ENCODE assay signal across 14 cellular contexts in genomic region chr3:31170932-31171670, GRCh38.
DNase-seq lines count a peak whose midpoint lies in the region; ATAC-seq and TF ChIP-seq lines count a peak whose summit lies in the region.
"Had no signal": no experiment of that assay in that cellular context is flagged by ENCODE, and none has a peak within 500 bp of the region (broad histone marks: within the 10 kb centered on the region; RNA-seq: fewer than 3 reads in every experiment).

No MANE protein-coding gene starts in this region.

- H3K9ac ChIP-seq in IMR-90 (ENCODE audit: low read depth, low read length) = no peak overlapping the region
- H3K9ac ChIP-seq: neural progenitor cell had no signal

- H3K23ac ChIP-seq in IMR-90 (ENCODE audit: low read depth, low read length) = peak overlapping the region; percentile 11

- intact Hi-C loops in IMR-90 (cut with micrococcal nuclease) = no loop called here

- peak overlapping the region; percentile 14 for H4K5ac ChIP-seq in IMR-90 (ENCODE audit: low read depth, low read length)

- in situ Hi-C loops in IMR-90 (cut with MboI; ENCODE audit: low sequenced_read_pairs) = no loop called here

- POLR2A ChIA-PET in IMR-90 (lab: Charles Lee; ENCODE audit: unreplicated experiment) = no interaction called here

- H2BK15ac ChIP-seq in IMR-90 (ENCODE audit: low read depth, low read length) = peak overlapping the region; percentile 28; the same call in 2 of the 3 replicates

- no peaks in the 10 kb centered on the region for H3K9me1 ChIP-seq in IMR-90 (ENCODE audit: insufficient read depth, low read length)

- H3K56ac ChIP-seq in IMR-90 (ENCODE audit: extremely low read depth, insufficient read depth, low read length) = peak overlapping the region; percentile 60; the same call in 1 of the 2 replicates

- peak overlapping the region; percentile 73 for H3K4ac ChIP-seq in IMR-90 (ENCODE audit: low read depth, low read length)

- H2BK20ac ChIP-seq in IMR-90 (ENCODE audit: low read depth, low read length) = peak overlapping the region; percentile 79

- peak overlapping the region; percentile 89 for H2BK5ac ChIP-seq in IMR-90 (ENCODE audit: low read depth, low read length, poor library complexity, severe bottlenecking)

- H4K91ac ChIP-seq in IMR-90 (ENCODE audit: insufficient read depth, low read depth, low read length) = peak overlapping the region; percentile 81

- no peak overlapping the region; the same call in 1 of the 2 replicates for H2AK5ac ChIP-seq in IMR-90 (ENCODE audit: low read depth, low read length)

- no peak for TF ChIP-seq RAD21 in IMR-90 (IDR thresholded peaks at IDR 0.05; ENCODE audit: low read length)

- no peaks in the 10 kb centered on the region for H3K9me3 ChIP-seq in IMR-90 (ENCODE audit: control insufficient read depth, insufficient read depth, low read length)
- H3K9me3 ChIP-seq: suprapubic skin had no signal

- no peak for TF ChIP-seq POLR2A in IMR-90 (IDR thresholded peaks at IDR 0.05; ENCODE audit: low read depth, low read length)

- BruUV-seq in IMR-90 (replicated peaks; lab: Mats Ljungman, UMichigan) = no TSS peak

- TF ChIP-seq CTCF in AG09309 (IDR thresholded peaks at IDR 0.05; ENCODE audit: control insufficient read depth, insufficient read depth, low read depth, low read length, missing control alignments) (no peak), IMR-90 (conservative IDR thresholded peaks at IDR 0.05; ENCODE audit: low read depth, low read length) (no peak)

- DNase-seq in AG09309 (ENCODE audit: low read depth) (peak; percentile 98), IMR-90 (peak; percentile 91), dermis blood vessel endothelial cell (peak; percentile 17), myocyte (ENCODE audit: low read depth) (peak; percentile 78), NCI-H1417 (lab: John Stamatoyannopoulos, UW) (no peak), NCI-H1048 (lab: John Stamatoyannopoulos, UW) (no peak)
- DNase-seq: CD8-positive, alpha-beta T cell; cortex of kidney; NCI-H2227 treated with DMSO at 0.1 percent for 48 hours had no signal

- no peaks in the 10 kb centered on the region for H3K27me3 ChIP-seq in IMR-90 (ENCODE audit: control insufficient read depth, insufficient read depth, low read length)
- H3K27me3 ChIP-seq: neural progenitor cell, suprapubic skin had no signal

- H2BK120ac ChIP-seq in IMR-90 (ENCODE audit: low read depth, low read length) = peak overlapping the region; percentile 83

- no peaks in the 10 kb centered on the region for H3K79me1 ChIP-seq in IMR-90 (ENCODE audit: low read depth in 1 of 2, low read length in 2 of 2)

- H4K20me1 ChIP-seq in IMR-90 (ENCODE audit: insufficient read depth, low read length) = no peaks in the 10 kb centered on the region

- peak overlapping the region; percentile 77; the same call in 1 of the 2 replicates for H3K14ac ChIP-seq in IMR-90 (replicated peaks; ENCODE audit: low read depth, low read length)

- H4K8ac ChIP-seq in IMR-90 (ENCODE audit: low read depth in 2 of 2, low read length in 2 of 2) = peak overlapping the region; percentile 15 to 66

- no CpG with 5 or more reads among the region's 2 CpGs for WGBS in IMR-90 (ENCODE audit: extremely low coverage in 2 of 2, insufficient read length in 1 of 2), 2 experiments

- dilution Hi-C loops in IMR-90 (cut with HindIII; ENCODE audit: low sequenced_read_pairs, unreplicated experiment) = no loop called here

- H3K36me3 ChIP-seq in IMR-90 (ENCODE audit: control insufficient read depth, insufficient read depth, low read length) = no peaks in the 10 kb centered on the region
- H3K36me3 ChIP-seq: neural progenitor cell, suprapubic skin had no signal

- H3K4me3 ChIP-seq in AG09309 (ENCODE audit: control insufficient read depth, low read depth, low read length) (no peak overlapping the region), IMR-90 (ENCODE audit: insufficient read depth, low read depth, low read length) (no peak overlapping the region)
- H3K4me3 ChIP-seq: K562, neural progenitor cell, suprapubic skin had no signal

- peak overlapping the region; percentile 49; the same call in 1 of the 2 replicates for H3K18ac ChIP-seq in IMR-90 (ENCODE audit: low read depth, low read length)

- no peak overlapping the region for H2AK9ac ChIP-seq in IMR-90 (replicated peaks; ENCODE audit: low read depth, low read length, poor library complexity)

- ATAC-seq in IMR-90 (ENCODE audit: low read depth) (peak; percentile 68), GM19351 (IDR thresholded peaks at IDR 0.05; ENCODE audit: unreplicated experiment) (no peak), GM21381 (IDR thresholded peaks at IDR 0.05; ENCODE audit: unreplicated experiment) (no peak)
- ATAC-seq: CD8-positive, alpha-beta T cell; K562 had no signal

- peak overlapping the region; percentile 51 for H2AFZ ChIP-seq in IMR-90 (replicated peaks; ENCODE audit: low read length, poor library complexity)
- H2AFZ ChIP-seq: neural progenitor cell had no signal

- CTCF ChIA-PET in IMR-90 (lab: Yijun Ruan, JAX) = no interaction called here

- no peak overlapping the region for H3K4me2 ChIP-seq in IMR-90 (ENCODE audit: low read depth, low read length)
- H3K4me2 ChIP-seq: neural progenitor cell had no signal

- peak overlapping the region; percentile 68; the same call in 1 of the 2 replicates for H3K27ac ChIP-seq in IMR-90 (ENCODE audit: insufficient read depth, low read length)
- H3K27ac ChIP-seq: neural progenitor cell, suprapubic skin had no signal

- peaks cover 8% of the 10 kb centered on the region for H3K4me1 ChIP-seq in IMR-90 (ENCODE audit: control insufficient read depth, insufficient read depth, low read length)
- H3K4me1 ChIP-seq: suprapubic skin had no signal

TF ChIP-seq in IMR-90, 13 proteins besides CTCF, POLR2A, EP300 and RAD21:
- 0 out of 2 replicates have a peak, but pooled peaks have one; percentile 43 for TF ChIP-seq CEBPB (IDR thresholded peaks at IDR 0.05; ENCODE audit: low read depth, low read length)
- TF ChIP-seq, protein P1, sequence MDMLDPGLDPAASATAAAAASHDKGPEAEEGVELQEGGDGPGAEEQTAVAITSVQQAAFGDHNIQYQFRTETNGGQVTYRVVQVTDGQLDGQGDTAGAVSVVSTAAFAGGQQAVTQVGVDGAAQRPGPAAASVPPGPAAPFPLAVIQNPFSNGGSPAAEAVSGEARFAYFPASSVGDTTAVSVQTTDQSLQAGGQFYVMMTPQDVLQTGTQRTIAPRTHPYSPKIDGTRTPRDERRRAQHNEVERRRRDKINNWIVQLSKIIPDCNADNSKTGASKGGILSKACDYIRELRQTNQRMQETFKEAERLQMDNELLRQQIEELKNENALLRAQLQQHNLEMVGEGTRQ (IDR thresholded peaks at IDR 0.05; ENCODE audit: low read depth, low read length) = peak; percentile 89
- TF ChIP-seq, protein P2, sequence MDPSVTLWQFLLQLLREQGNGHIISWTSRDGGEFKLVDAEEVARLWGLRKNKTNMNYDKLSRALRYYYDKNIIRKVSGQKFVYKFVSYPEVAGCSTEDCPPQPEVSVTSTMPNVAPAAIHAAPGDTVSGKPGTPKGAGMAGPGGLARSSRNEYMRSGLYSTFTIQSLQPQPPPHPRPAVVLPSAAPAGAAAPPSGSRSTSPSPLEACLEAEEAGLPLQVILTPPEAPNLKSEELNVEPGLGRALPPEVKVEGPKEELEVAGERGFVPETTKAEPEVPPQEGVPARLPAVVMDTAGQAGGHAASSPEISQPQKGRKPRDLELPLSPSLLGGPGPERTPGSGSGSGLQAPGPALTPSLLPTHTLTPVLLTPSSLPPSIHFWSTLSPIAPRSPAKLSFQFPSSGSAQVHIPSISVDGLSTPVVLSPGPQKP (IDR thresholded peaks at IDR 0.05; ENCODE audit: borderline replicate concordance, low read depth, low read length) = no peak
- no peak for TF ChIP-seq BHLHE40 (IDR thresholded peaks at IDR 0.05; ENCODE audit: low read depth, low read length)
- TF ChIP-seq MAZ (IDR thresholded peaks at IDR 0.05; ENCODE audit: borderline replicate concordance, low read depth, low read length) = no peak
TF ChIP-seq in IMR-90: peak in this region for 2.

Comparison
In these comparisons a context has a peak if more than half of its experiments do, and no peak if none do; other contexts are left out.
1. DNase-seq: peak in AG09309 (single experiment), IMR-90 (single experiment), dermis blood vessel endothelial cell (single experiment) and myocyte (single experiment); none in NCI-H1417 (0 of 3) and NCI-H1048 (single experiment).